In the genomic region with DNA sequence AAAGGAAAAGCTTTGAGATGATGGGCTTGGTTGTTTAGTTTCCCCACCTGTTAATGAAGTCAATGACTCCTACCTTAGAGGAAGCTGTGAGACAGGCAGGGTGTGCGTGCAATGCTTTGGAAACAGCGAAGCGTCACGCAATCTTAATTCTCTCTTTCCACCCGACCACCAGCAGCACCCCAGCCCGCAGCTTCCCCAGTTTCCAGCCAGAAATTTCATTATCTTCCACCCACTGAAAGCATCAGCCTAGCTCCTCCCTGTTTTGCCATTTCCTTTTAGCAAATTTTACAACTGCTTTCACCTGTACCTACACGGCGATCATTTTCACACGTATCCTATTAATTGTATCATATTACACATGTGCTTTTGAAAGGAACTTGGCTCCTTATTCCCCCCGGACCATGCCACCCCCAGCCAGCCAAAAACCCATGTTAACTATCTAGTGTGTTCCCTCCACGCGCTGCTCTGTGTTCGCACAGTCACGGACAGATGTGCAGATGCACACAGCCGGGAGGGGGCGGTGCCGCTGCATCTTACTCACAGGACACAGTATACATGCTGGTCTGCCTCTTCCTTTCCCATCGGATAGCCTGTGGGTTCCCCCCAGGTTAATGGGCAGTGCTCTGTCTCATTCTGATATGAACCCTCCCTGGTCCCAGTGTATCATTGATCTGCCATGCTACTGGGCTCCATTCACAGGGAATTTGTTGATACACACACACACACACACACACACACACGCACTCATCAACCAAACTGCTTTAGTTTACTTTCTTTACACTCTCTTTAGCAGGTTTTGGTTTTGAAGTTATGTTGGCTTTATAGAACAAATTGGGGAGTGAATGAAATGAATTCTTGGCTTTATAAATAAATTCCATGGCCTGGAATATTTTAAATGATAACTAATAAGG, we compare ENCODE assay signal across 9 cellular contexts. TPM values are rescaled to one million over a fixed set of nuclear protein-coding genes. Genes with fewer than 3 reads are reported as not detected.
DNase-seq lines count a peak whose midpoint lies in the region; ATAC-seq and TF ChIP-seq lines count a peak whose summit lies in the region.
"Had no signal": no experiment of that assay in that cellular context is flagged by ENCODE, and none has a peak within 500 bp of the region (broad histone marks: within the 10 kb centered on the region; RNA-seq: fewer than 3 reads in every experiment).

No MANE protein-coding gene starts in this region.

- peak; percentile 41 for TF ChIP-seq CTCF in Calu3 (IDR thresholded peaks at IDR 0.05; ENCODE audit: unreplicated experiment)

- peaks cover 26% of the 10 kb centered on the region for H3K27me3 Mint-ChIP-seq in Calu3 (ENCODE audit: unreplicated experiment)
- H3K27me3 Mint-ChIP-seq in activated naive CD8-positive, alpha-beta T cell, result no peaks in the 10 kb centered on the region
- peaks cover 0 to 2% (median 0%) of the 10 kb centered on the region in 3 donors for H3K27me3 Mint-ChIP-seq in immature natural killer cell (ENCODE audit: low read depth in 3 of 3)

- H3K4me3 Mint-ChIP-seq in Calu3 (ENCODE audit: low read depth, unreplicated experiment) (peak overlapping the region; percentile 75), immature natural killer cell (peak overlapping the region; percentile 17 to 75 (median 68))
- peak overlapping the region; percentile 74 for H3K4me3 Mint-ChIP-seq in activated naive CD8-positive, alpha-beta T cell

- H3K27ac Mint-ChIP-seq in Calu3 (ENCODE audit: unreplicated experiment) (peak overlapping the region; percentile 2), immature natural killer cell (no peak overlapping the region)
- H3K27ac Mint-ChIP-seq in activated naive CD8-positive, alpha-beta T cell, result peak overlapping the region; percentile 13

- ATAC-seq in GM21825 (IDR thresholded peaks at IDR 0.05; ENCODE audit: unreplicated experiment), result peak; percentile 57
- ATAC-seq in GM18858 (IDR thresholded peaks at IDR 0.05; ENCODE audit: unreplicated experiment), result no peak

- H3K4me1 Mint-ChIP-seq in Calu3 (ENCODE audit: low read depth, unreplicated experiment) (peaks cover 8% of the 10 kb centered on the region), immature natural killer cell (peaks cover 0 to 6% of the 10 kb centered on the region in 2 donors)
- H3K4me1 Mint-ChIP-seq in activated naive CD8-positive, alpha-beta T cell (ENCODE audit: low read depth), result peaks cover 5% of the 10 kb centered on the region

- intact Hi-C loops in Calu3 (cut with micrococcal nuclease; ENCODE audit: unreplicated experiment), result loop anchor here (1.0 to 5.0 kb wide), 3 partner anchors 97 to 450 kb away; a partner anchor contains a TSS

- no TSS peak for BruUV-seq in Calu3 (replicated peaks; lab: Mats Ljungman, UMichigan)

- no peaks in the 10 kb centered on the region for H3K9me3 Mint-ChIP-seq in Calu3 (ENCODE audit: low read depth, unreplicated experiment)
- no peaks in the 10 kb centered on the region for H3K9me3 Mint-ChIP-seq in activated naive CD8-positive, alpha-beta T cell (ENCODE audit: low read depth)
- no peaks in the 10 kb centered on the region for H3K9me3 Mint-ChIP-seq in immature natural killer cell

- CTCF ChIA-PET in Calu3 (lab: Charles Lee), result interaction anchor here (0.6 to 1.6 kb wide), 20 partner anchors 13 to 1795 kb away, joined by 3 to 39 read pairs (median 4); a partner anchor contains a TSS

- DNase-seq in Calu3 (peak; percentile 87), MV-4-11 (lab: John Stamatoyannopoulos, UW) (peak; percentile 57), SKM-1 treated with dmso at 0.1 percent for 144 hours (lab: John Stamatoyannopoulos, UW; ENCODE audit: unreplicated experiment) (peak; percentile 65), immature natural killer cell (peak; percentile 17 to 39 (median 22))
- peak; percentile 19 for DNase-seq in stimulated activated CD4-positive, alpha-beta T cell treated with anti-CD3 and anti-CD28 coated beads, Interleukin-2, amount 100 ng/mL, for 4 hours (ENCODE audit: low read depth)

- H3K36me3 Mint-ChIP-seq in Calu3 (ENCODE audit: insufficient read depth, unreplicated experiment) (peaks cover 7% of the 10 kb centered on the region), immature natural killer cell (no peaks in the 10 kb centered on the region)
- no peaks in the 10 kb centered on the region for H3K36me3 Mint-ChIP-seq in activated naive CD8-positive, alpha-beta T cell

RNA-seq across cellular contexts. Expression of a gene that starts 22.4 kb away (rescaled TPM):
- total RNA-seq in Calu3 (2022), result 0.07 TPM in 1 of 2 replicates, not detected in the other
- not detected for polyA plus RNA-seq in immature natural killer cell
- total RNA-seq: T-helper 1 cell treated with Interleukin-12 subunit alpha and Interleukin-12 subunit beta and Interleukin-4 antibody, amounts not matched to agents 30 ng/mL and 1 ng/mL, for 36 hours had no signal

Comparison
In these comparisons a context has a peak if more than half of its experiments do, and no peak if none do; other contexts are left out.
1. DNase-seq: peak in every context shown above with its lines; median percentile 87 in Calu3; 65 in SKM-1 treated with dmso at 0.1 percent for 144 hours; 57 in MV-4-11; 22 in immature natural killer cell; 19 in stimulated activated CD4-positive, alpha-beta T cell treated with anti-CD3 and anti-CD28 coated beads, Interleukin-2, amount 100 ng/mL, for 4 hours.
2. H3K27ac Mint-ChIP-seq: peak in Calu3 (single experiment) and activated naive CD8-positive, alpha-beta T cell (single experiment); none in immature natural killer cell (0 of 6).
3. Peak in every context shown above with its lines, with median percentiles within 50 percentile points of each other: H3K4me3 Mint-ChIP-seq.